ENCODE assay signal across 28 cellular contexts in the genomic region with DNA sequence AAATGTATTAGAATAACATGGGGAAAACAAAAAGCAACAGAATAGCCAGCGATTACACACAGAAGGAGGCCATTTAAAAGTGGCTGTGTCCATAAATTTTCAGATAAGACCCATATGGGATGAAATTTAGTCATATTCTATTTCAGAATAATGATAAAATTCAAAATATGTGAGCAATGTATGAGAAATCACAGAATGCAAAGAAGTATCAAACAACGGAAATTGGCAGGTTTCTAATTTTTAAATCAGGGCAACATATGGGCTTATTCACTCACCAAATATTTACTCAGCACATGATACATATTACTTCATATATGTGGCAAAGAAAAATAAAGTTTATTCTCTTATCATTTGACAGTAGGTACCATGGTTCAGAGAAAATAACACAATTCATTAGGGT.
"Had no signal": no experiment of that assay in that cellular context is flagged by ENCODE, and none has a peak within 500 bp of the region (broad histone marks: within the 10 kb centered on the region; RNA-seq: fewer than 3 reads in every experiment).

No MANE protein-coding gene starts in this region.

- H3K27ac ChIP-seq: left ventricle myocardium inferior, neural progenitor cell, neutrophil, right atrium auricular region, right lobe of liver, testis, thyroid gland, transverse colon, upper lobe of left lung, vagina had no signal

- H3K4me3 ChIP-seq: left ventricle myocardium inferior, lung, neural progenitor cell, right atrium auricular region, right lobe of liver, smooth muscle cell, testis, thyroid gland, transverse colon, upper lobe of left lung, vagina had no signal

- H3K36me3 ChIP-seq: left ventricle myocardium inferior, neural progenitor cell, neutrophil, right atrium auricular region, right lobe of liver, thyroid gland, transverse colon, upper lobe of left lung, vagina had no signal

- H3K9me3 ChIP-seq: left ventricle myocardium inferior, neutrophil, right atrium auricular region, right lobe of liver, testis, thyroid gland, transverse colon, upper lobe of left lung, vagina had no signal

- H3K4me1 ChIP-seq: left ventricle myocardium inferior, right atrium auricular region, right lobe of liver, testis, thyroid gland, transverse colon, upper lobe of left lung, vagina had no signal

- DNase-seq: hypothalamus; immature natural killer cell; islet precursor cell; left ventricle myocardium inferior; mesendoderm; naive B cell; natural killer cell; nephron progenitor cell; occipital lobe; right lobe of liver; stimulated activated CD4-positive, alpha-beta T cell treated with anti-CD3 and anti-CD28 coated beads, Interleukin-1b, Interleukin-23, amount 100 ng/mL, for 48 hours; stimulated activated CD4-positive, alpha-beta T cell treated with anti-CD3 and anti-CD28 coated beads, Interleukin-2, amount 100 ng/mL, for 48 hours; stimulated activated CD4-positive, alpha-beta T cell treated with anti-CD3 and anti-CD28 coated beads, Interleukin-4, amount 100 ng/mL, for 4 hours; stimulated activated CD8-positive, alpha-beta memory T cell treated with anti-CD3 and anti-CD28 coated beads, Interleukin-4, amount 100 ng/mL, for 48 hours; stimulated activated naive CD4-positive, alpha-beta T cell treated with Interleukin-2 at 50 U/mL for 16 hours; stimulated activated naive CD8-positive, alpha-beta T cell treated with anti-CD3 and anti-CD28 coated beads, Interleukin-15, amount 100 ng/mL, for 72 hours; substantia nigra; testis; thyroid gland; transverse colon; upper lobe of left lung had no signal

- H3K27me3 ChIP-seq: neural progenitor cell, neutrophil, right atrium auricular region, right lobe of liver, testis, thyroid gland, transverse colon, upper lobe of left lung, vagina had no signal

- ATAC-seq: natural killer cell; right lobe of liver; stimulated activated memory B cell treated with anti-CD40 and anti-IgM and Interleukin-4, amounts not matched to agents 10 μg/mL and 1 μg/mL and 100 μg/mL, for 72 hours; stimulated activated naive CD8-positive, alpha-beta T cell treated with anti-CD3 and anti-CD28 coated beads, Interleukin-15, amount 100 ng/mL, for 72 hours had no signal
